Comparison of ENCODE assay signal across 32 cellular contexts in the genomic region with DNA sequence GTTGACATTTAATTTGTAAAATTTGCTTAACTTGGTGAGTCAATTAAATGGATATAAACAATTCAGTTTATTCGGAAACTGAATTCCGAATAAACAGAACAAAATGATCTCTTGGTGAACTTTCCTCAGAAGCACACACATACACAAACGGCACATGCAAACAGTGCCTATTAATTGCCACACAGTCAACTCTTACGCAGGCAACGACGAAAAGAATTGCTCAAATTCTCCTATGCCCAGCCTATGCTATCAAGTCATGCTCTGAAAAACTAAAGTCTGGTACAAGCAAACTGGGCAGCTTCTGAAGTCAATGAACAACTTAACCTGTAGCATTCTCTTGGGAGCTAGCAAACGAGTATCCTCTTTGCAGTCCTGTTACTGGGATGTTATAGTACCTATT.
"Had no signal": no experiment of that assay in that cellular context is flagged by ENCODE, and none has a peak within 500 bp of the region (broad histone marks: within the 10 kb centered on the region; RNA-seq: fewer than 3 reads in every experiment).

No MANE protein-coding gene starts in this region.

- H3K36me3 Mint-ChIP-seq: activated CD4-positive, alpha-beta memory T cell treated with anti-CD3 and anti-CD28 coated beads for 36 hours; activated naive CD4-positive, alpha-beta T cell treated with anti-CD3 and anti-CD28 coated beads, Interleukin-2, amount 10 ng/mL, durations not matched to agents 7 days and 5 days; activated naive CD4-positive, alpha-beta T cell treated with anti-CD3 and anti-CD28 coated beads, Interleukin-2, amount 50 U/mL, for 72 hours; activated naive CD8-positive, alpha-beta T cell treated with anti-CD3 and anti-CD28 coated beads, Interleukin-2, amount 10 ng/mL, durations not matched to agents 7 days and 5 days; brain; T-cell had no signal

- H3K9me3 ChIP-seq: ascending aorta, breast epithelium, colonic mucosa, esophagus squamous epithelium had no signal

- H3K4me1 Mint-ChIP-seq: activated B cell treated with CpG ODN at 0.5 μM for 24 hours; activated naive CD4-positive, alpha-beta T cell treated with anti-CD3 and anti-CD28 coated beads, Interleukin-2, amount 10 ng/mL, durations not matched to agents 7 days and 5 days; activated T-helper 17 cell treated with anti-CD3 and anti-CD28 coated beads, Interleukin-2, amount 50 U/mL, for 72 hours; brain had no signal

- H3K36me3 ChIP-seq: ascending aorta, breast epithelium, cardiac muscle cell, colonic mucosa, esophagus squamous epithelium, WERI-Rb-1 had no signal

- H3K4me3 Mint-ChIP-seq: activated B cell treated with CpG ODN at 0.5 μM for 24 hours; activated CD4-positive, alpha-beta memory T cell treated with anti-CD3 and anti-CD28 coated beads for 36 hours; activated naive CD4-positive, alpha-beta T cell treated with anti-CD3 and anti-CD28 coated beads, Interleukin-2, amount 10 ng/mL, durations not matched to agents 7 days and 5 days; activated naive CD8-positive, alpha-beta T cell treated with anti-CD3 and anti-CD28 coated beads, Interleukin-2, amount 10 ng/mL, durations not matched to agents 7 days and 5 days; activated T-cell treated with anti-CD3 and anti-CD28 coated beads, Interleukin-2, amount 50 U/mL, for 24 hours; activated T-helper 17 cell treated with anti-CD3 and anti-CD28 coated beads, Interleukin-2, amount 50 U/mL, for 72 hours; brain; T-cell; T-helper 1 cell treated with Interleukin-12 subunit alpha and Interleukin-12 subunit beta and Interleukin-4 antibody, amounts not matched to agents 30 μg/mL and 1 μg/mL, for 36 hours; T-helper 2 cell treated with Interferon-gamma antibody and Interleukin-4, amounts not matched to agents 5 μg/mL and 100 μg/mL, for 36 hours had no signal

- H3K4me1 ChIP-seq: ascending aorta, breast epithelium, colonic mucosa, esophagus squamous epithelium had no signal

- H3K27ac ChIP-seq: ascending aorta, breast epithelium, cardiac muscle cell, colonic mucosa, epithelial cell of prostate, esophagus squamous epithelium, WERI-Rb-1 had no signal

- H3K27me3 Mint-ChIP-seq: activated T-helper 17 cell treated with anti-CD3 and anti-CD28 coated beads, Interleukin-2, amount 50 U/mL, for 72 hours; brain had no signal

- FAIRE-seq: endometrium, endothelial cell of umbilical vein, frontal cortex had no signal

- ATAC-seq: activated CD4-positive, CD25-positive, alpha-beta regulatory T cell treated with anti-CD3 and anti-CD28 coated beads, Interleukin-2, amount 50 U/mL, for 24 hours; activated naive CD4-positive, alpha-beta T cell treated with anti-CD3 and anti-CD28 coated beads, Interleukin-2, amount 50 U/mL, for 72 hours; activated T-helper 17 cell treated with anti-CD3 and anti-CD28 coated beads, Interleukin-2, amount 50 U/mL, for 72 hours; T-cell had no signal

- H3K27me3 ChIP-seq: ascending aorta, breast epithelium, cardiac muscle cell, colonic mucosa, esophagus squamous epithelium had no signal

- H3K27ac Mint-ChIP-seq: activated B cell treated with CpG ODN at 0.5 μM for 24 hours; activated CD4-positive, alpha-beta memory T cell treated with anti-CD3 and anti-CD28 coated beads for 36 hours; activated naive CD4-positive, alpha-beta T cell treated with anti-CD3 and anti-CD28 coated beads, Interleukin-2, amount 10 ng/mL, durations not matched to agents 7 days and 5 days; activated naive CD4-positive, alpha-beta T cell treated with anti-CD3 and anti-CD28 coated beads, Interleukin-2, amount 50 U/mL, for 72 hours; activated naive CD8-positive, alpha-beta T cell treated with anti-CD3 and anti-CD28 coated beads, Interleukin-2, amount 10 ng/mL, durations not matched to agents 7 days and 5 days; activated T-cell treated with anti-CD3 and anti-CD28 coated beads, Interleukin-2, amount 50 U/mL, for 24 hours; activated T-helper 17 cell treated with anti-CD3 and anti-CD28 coated beads, Interleukin-2, amount 50 U/mL, for 72 hours; brain; T-cell; T-helper 1 cell treated with Interleukin-12 subunit alpha and Interleukin-12 subunit beta and Interleukin-4 antibody, amounts not matched to agents 30 μg/mL and 1 μg/mL, for 36 hours; T-helper 2 cell treated with Interferon-gamma antibody and Interleukin-4, amounts not matched to agents 5 μg/mL and 100 μg/mL, for 36 hours had no signal

- H3K4me3 ChIP-seq: ascending aorta, breast epithelium, cardiac muscle cell, colonic mucosa, esophagus squamous epithelium had no signal

- DNase-seq: activated B cell treated with CpG ODN at 0.5 μM for 24 hours; activated CD4-positive, alpha-beta memory T cell treated with anti-CD3 and anti-CD28 coated beads for 36 hours; activated CD4-positive, alpha-beta T cell treated with anti-CD3 and anti-CD28 coated beads for 48 hours; activated CD8-positive, alpha-beta memory T cell treated with anti-CD3 and anti-CD28 coated beads, Interleukin-2, amount 50 U/mL, for 48 hours; activated effector memory CD4-positive, alpha-beta T cell treated with Interleukin-2 at 50 U/mL for 16 hours; activated naive CD4-positive, alpha-beta T cell treated with anti-CD3 and anti-CD28 coated beads, Interleukin-2, amount 10 ng/mL, durations not matched to agents 7 days and 5 days; activated naive CD8-positive, alpha-beta T cell treated with anti-CD3 and anti-CD28 coated beads, Interleukin-2, amount 10 ng/mL, durations not matched to agents 7 days and 5 days; activated T-cell treated with anti-CD3 and anti-CD28 coated beads for 4 hours; activated T-cell treated with anti-CD3 and anti-CD28 coated beads, Interleukin-2, amount 50 U/mL, for 24 hours; central memory CD4-positive, alpha-beta T cell; cerebellar nuclear complex; colonic mucosa; effector CD8-positive, alpha-beta T cell; esophagus squamous epithelium; foreskin fibroblast; SW 1271; T-cell; T1000; WERI-Rb-1 had no signal

- H3K9me3 Mint-ChIP-seq: activated B cell treated with CpG ODN at 0.5 μM for 24 hours; activated CD4-positive, alpha-beta memory T cell treated with anti-CD3 and anti-CD28 coated beads for 36 hours; activated naive CD4-positive, alpha-beta T cell treated with anti-CD3 and anti-CD28 coated beads, Interleukin-2, amount 10 ng/mL, durations not matched to agents 7 days and 5 days; activated naive CD4-positive, alpha-beta T cell treated with anti-CD3 and anti-CD28 coated beads, Interleukin-2, amount 50 U/mL, for 72 hours; activated naive CD8-positive, alpha-beta T cell treated with anti-CD3 and anti-CD28 coated beads, Interleukin-2, amount 10 ng/mL, durations not matched to agents 7 days and 5 days; activated T-cell treated with anti-CD3 and anti-CD28 coated beads, Interleukin-2, amount 50 U/mL, for 24 hours; activated T-helper 17 cell treated with anti-CD3 and anti-CD28 coated beads, Interleukin-2, amount 50 U/mL, for 72 hours; brain; T-cell; T-helper 1 cell treated with Interleukin-12 subunit alpha and Interleukin-12 subunit beta and Interleukin-4 antibody, amounts not matched to agents 30 μg/mL and 1 μg/mL, for 36 hours; T-helper 2 cell treated with Interferon-gamma antibody and Interleukin-4, amounts not matched to agents 5 μg/mL and 100 μg/mL, for 36 hours had no signal
